ENCODE assay signal across 9 cellular contexts in genomic region chr4:139619644-139620043, GRCh38. TPM values are rescaled to one million over a fixed set of nuclear protein-coding genes. Genes with fewer than 3 reads are reported as not detected.
DNase-seq lines count a peak whose midpoint lies in the region; ATAC-seq and TF ChIP-seq lines count a peak whose summit lies in the region.
"Had no signal": no experiment of that assay in that cellular context is flagged by ENCODE, and none has a peak within 500 bp of the region (broad histone marks: within the 10 kb centered on the region; RNA-seq: fewer than 3 reads in every experiment).

No MANE protein-coding gene starts in this region.

- intact Hi-C loops in head of caudate nucleus (cut with DNase I) = no loop called here

- no peak overlapping the region for H3K9ac ChIP-seq in Loucy (ENCODE audit: low read depth, low read length, poor library complexity, severe bottlenecking)
- H3K9ac ChIP-seq: BLaER1 had no signal

- DNase-seq in NCI-H146 (lab: John Stamatoyannopoulos, UW) (peak; percentile 5), NCI-H146 treated with DMSO at 0.1 percent for 48 hours (lab: John Stamatoyannopoulos, UW; ENCODE audit: unreplicated experiment) (no peak), cardiac fibroblast (ENCODE audit: low read depth in 2 of 2) (peak; percentile 40 to 53), renal cortical epithelial cell (ENCODE audit: low read depth) (peak; percentile 37), head of caudate nucleus (no peak), NCI-H1436 (lab: John Stamatoyannopoulos, UW) (no peak)

- no peaks in the 10 kb centered on the region for H3K79me2 ChIP-seq in Loucy (ENCODE audit: insufficient read depth, low read length)

- peak; percentile 77 for ATAC-seq in GM21390 (IDR thresholded peaks at IDR 0.05; ENCODE audit: unreplicated experiment)

- no peaks in the 10 kb centered on the region for H3K9me2 ChIP-seq in Loucy (replicated peaks; ENCODE audit: low read depth, low read length)

- H3K9me3 ChIP-seq in Loucy (ENCODE audit: insufficient read depth, low read depth, low read length) = no peaks in the 10 kb centered on the region
- H3K9me3 ChIP-seq: BLaER1 had no signal

- no peaks in the 10 kb centered on the region for H3F3A ChIP-seq in Loucy (ENCODE audit: low read depth)

- no peaks in the 10 kb centered on the region for H3K27me3 ChIP-seq in Loucy (ENCODE audit: insufficient read depth, low read length, poor library complexity, severe bottlenecking)
- H3K27me3 ChIP-seq: BLaER1 had no signal

- H3K36me3 ChIP-seq in Loucy (ENCODE audit: insufficient read depth, low read length) = no peaks in the 10 kb centered on the region
- H3K36me3 ChIP-seq: BLaER1 had no signal

- TF ChIP-seq CTCF in Loucy (conservative IDR thresholded peaks at IDR 0.05; ENCODE audit: low read length) (peak; percentile 66), cardiac fibroblast (IDR thresholded peaks at IDR 0.05; ENCODE audit: low read depth, low read length) (peak; percentile 67)

- H3K4me3 ChIP-seq in Loucy (ENCODE audit: low read length, poor library complexity, severe bottlenecking) = no peak overlapping the region
- H3K4me3 ChIP-seq in cardiac fibroblast (replicated peaks in 1 of 2; ENCODE audit: low read depth in 2 of 2, low read length in 2 of 2) = no peak overlapping the region
- H3K4me3 ChIP-seq: BLaER1 had no signal

- no peak overlapping the region for H2AFZ ChIP-seq in Loucy (ENCODE audit: low read length)

- no peaks in the 10 kb centered on the region for H4K20me1 ChIP-seq in Loucy (ENCODE audit: insufficient read depth, low read length, poor library complexity, severe bottlenecking)
- H4K20me1 ChIP-seq: BLaER1 had no signal

- no peak overlapping the region for H3K4me2 ChIP-seq in Loucy (ENCODE audit: low read depth, low read length, poor library complexity, severe bottlenecking)
- H3K4me2 ChIP-seq: BLaER1 had no signal

- H3K4me1 ChIP-seq in Loucy (ENCODE audit: insufficient read depth, low read length, poor library complexity, severe bottlenecking) = peaks cover 7% of the 10 kb centered on the region

RNA-seq across cellular contexts. Expression of gene MGST2, which starts 46.0 kb away (rescaled TPM):
- 27.0 and 48.1 TPM in 2 replicates for total RNA-seq in renal cortical epithelial cell

Comparison
In these comparisons a context has a peak if more than half of its experiments do, and no peak if none do; other contexts are left out.
1. DNase-seq: peak in NCI-H146 (single experiment), cardiac fibroblast (2 of 2) and renal cortical epithelial cell (single experiment); none in NCI-H146 treated with DMSO at 0.1 percent for 48 hours (single experiment), head of caudate nucleus (0 of 42) and NCI-H1436 (single experiment).